Comparison of ENCODE assay signal across 21 cellular contexts in genomic region chr3:117786339-117786738, GRCh38.
"Had no signal": no experiment of that assay in that cellular context is flagged by ENCODE, and none has a peak within 500 bp of the region (broad histone marks: within the 10 kb centered on the region; RNA-seq: fewer than 3 reads in every experiment).

No MANE protein-coding gene starts in this region.

- H3K27ac ChIP-seq: epithelial cell of prostate, esophagus muscularis mucosa, gastroesophageal sphincter, psoas muscle, sigmoid colon, stomach, thoracic aorta, transverse colon had no signal

- H3K36me3 ChIP-seq: esophagus muscularis mucosa, gastroesophageal sphincter, sigmoid colon, stomach, thoracic aorta, transverse colon had no signal

- H3K9me3 ChIP-seq: esophagus muscularis mucosa, gastroesophageal sphincter, psoas muscle, sigmoid colon, stomach, thoracic aorta, transverse colon had no signal

- H3K4me1 ChIP-seq: gastroesophageal sphincter, psoas muscle, transverse colon had no signal

- ATAC-seq: effector memory CD8-positive, alpha-beta T cell; gastroesophageal sphincter; left colon; left ventricle myocardium superior; natural killer cell treated with Interleukin-12 subunit alpha and Interleukin-12 subunit beta and Interleukin-15 and Interleukin-18, amount 100 ng/mL, for 72 hours; psoas muscle had no signal

- H3K27me3 ChIP-seq: esophagus muscularis mucosa, gastroesophageal sphincter, sigmoid colon, stomach, transverse colon had no signal

- H3K4me3 ChIP-seq: esophagus muscularis mucosa, gastroesophageal sphincter, lung, psoas muscle, sigmoid colon, stomach, thoracic aorta, transverse colon had no signal

- DNase-seq: effector memory CD8-positive, alpha-beta T cell; foreskin fibroblast; glutamatergic neuron; left colon; left ventricle myocardium superior; mesenchymal stem cell; midbrain; psoas muscle; sigmoid colon; small intestine; stimulated activated CD4-positive, alpha-beta T cell treated with anti-CD3 and anti-CD28 coated beads, Interleukin-12 subunit alpha, Interleukin-12 subunit beta, amount 100 ng/mL, for 4 hours; stimulated activated naive CD4-positive, alpha-beta T cell; stomach; substantia nigra; transverse colon had no signal
